24 cellular contexts compared by ENCODE assay signal in genomic region chr16:89791278-89791995, GRCh38. TPM values are rescaled to one million over a fixed set of nuclear protein-coding genes. Genes with fewer than 3 reads are reported as not detected.
A peak's percentile ranks its signal among the peaks of the same experiment; 100 is the strongest.
DNase-seq lines count a peak whose midpoint lies in the region; ATAC-seq and TF ChIP-seq lines count a peak whose summit lies in the region.
"Had no signal": no experiment of that assay in that cellular context is flagged by ENCODE, and none has a peak within 500 bp of the region (broad histone marks: within the 10 kb centered on the region; RNA-seq: fewer than 3 reads in every experiment).

No MANE protein-coding gene starts in this region.

- H3K9me3 ChIP-seq in right cardiac atrium (ENCODE audit: control insufficient read depth, low read length) (no peaks in the 10 kb centered on the region), right atrium auricular region (no peaks in the 10 kb centered on the region), thyroid gland (no peaks in the 10 kb centered on the region), osteoblast (ENCODE audit: low read depth, low read length) (no peaks in the 10 kb centered on the region)
- H3K9me3 ChIP-seq: A549; BE2C; BLaER1 treated with 17β-estradiol and CSF1 and Interleukin-3, amounts not matched to agents 10 nM and 100 nM; HAP-1 had no signal

- TF ChIP-seq CTCF in right atrium auricular region (IDR thresholded peaks at IDR 0.05) = no peak
- no peak for TF ChIP-seq CTCF in thyroid gland (IDR thresholded peaks at IDR 0.05)
- TF ChIP-seq CTCF in osteoblast (IDR thresholded peaks at IDR 0.05; ENCODE audit: extremely low read depth, low read depth, low read length) = no peak

- no peaks in the 10 kb centered on the region for H3K4me1 ChIP-seq in right cardiac atrium (ENCODE audit: control insufficient read depth, insufficient read depth, low read length)
- no peaks in the 10 kb centered on the region for H3K4me1 ChIP-seq in right atrium auricular region
- no peaks in the 10 kb centered on the region for H3K4me1 ChIP-seq in thyroid gland
- H3K4me1 ChIP-seq in osteoblast (ENCODE audit: insufficient read depth, low read length) = no peaks in the 10 kb centered on the region
- H3K4me1 ChIP-seq: A549; BLaER1 treated with 17β-estradiol and CSF1 and Interleukin-3, amounts not matched to agents 10 nM and 100 nM; HAP-1 had no signal

- no peak overlapping the region for H2AFZ ChIP-seq in osteoblast (ENCODE audit: low read length)

- H3K4me2 ChIP-seq in osteoblast (ENCODE audit: insufficient read depth, low read length) = no peak overlapping the region
- H3K4me2 ChIP-seq: A549; BLaER1 treated with 17β-estradiol and CSF1 and Interleukin-3, amounts not matched to agents 10 nM and 100 nM had no signal

- H3K79me2 ChIP-seq in osteoblast (ENCODE audit: insufficient read depth, low read length) = no peaks in the 10 kb centered on the region

- H3K36me3 ChIP-seq in right atrium auricular region (no peaks in the 10 kb centered on the region), thyroid gland (no peaks in the 10 kb centered on the region), osteoblast (ENCODE audit: insufficient read depth, low read length) (peaks cover 29% of the 10 kb centered on the region)

- no peak for TF ChIP-seq POLR2A in thyroid gland (IDR thresholded peaks at IDR 0.05)

- no peaks in the 10 kb centered on the region for H3K9me3 Mint-ChIP-seq in naive thymus-derived CD8-positive, alpha-beta T cell
- H3K9me3 Mint-ChIP-seq: CD4-positive, alpha-beta T cell; CD8-positive, alpha-beta memory T cell; HFFc6 had no signal

- H3K27ac Mint-ChIP-seq in naive thymus-derived CD8-positive, alpha-beta T cell = peak overlapping the region in 1 of 10 donors; percentile 20
- H3K27ac Mint-ChIP-seq: CD4-positive, alpha-beta T cell; HFFc6 had no signal

- no peaks in the 10 kb centered on the region for H4K20me1 ChIP-seq in osteoblast (ENCODE audit: insufficient read depth, low read length)

- DNase-seq in Right ventricle myocardium inferior (ENCODE audit: missing footprints) = no peak
- no peak for DNase-seq in cardiac septum (ENCODE audit: low spot score)
- peak in 2 of 3 donors; percentile 34 to 68 for DNase-seq in right cardiac atrium
- DNase-seq in right atrium auricular region (ENCODE audit: low spot score) = no peak
- peak; percentile 36 for DNase-seq in cerebellum (ENCODE audit: low spot score)
- peak; percentile 80 to 83 for DNase-seq in thyroid gland
- no peak for DNase-seq in naive thymus-derived CD8-positive, alpha-beta T cell
- no peak for DNase-seq in osteoblast (ENCODE audit: insufficient read length, low spot score, missing footprints)
- DNase-seq: 8988T; ACHN; AML-193; BE2C; CD4-positive, alpha-beta T cell; CD8-positive, alpha-beta memory T cell; DMS 273 treated with DMSO at 0.1 percent for 48 hours; DMS79; EL; GF-D8; GOT3; HFFc6 had no signal

- peak; percentile 32 for ATAC-seq in Right ventricle myocardium inferior
- peak; percentile 22 to 56 for ATAC-seq in right cardiac atrium
- ATAC-seq in naive thymus-derived CD8-positive, alpha-beta T cell = no peak

- H3K36me3 Mint-ChIP-seq in naive thymus-derived CD8-positive, alpha-beta T cell = no peaks in the 10 kb centered on the region
- H3K36me3 Mint-ChIP-seq: CD8-positive, alpha-beta memory T cell had no signal

- H3K4me3 Mint-ChIP-seq in naive thymus-derived CD8-positive, alpha-beta T cell = no peak overlapping the region
- H3K4me3 Mint-ChIP-seq: CD14-positive monocyte; CD4-positive, alpha-beta T cell; CD8-positive, alpha-beta memory T cell; HFFc6 had no signal

- POLR2A ChIA-PET in naive thymus-derived CD8-positive, alpha-beta T cell (lab: Charles Lee) = interaction anchor here (0.7 to 3.9 kb wide), 7 partner anchors 49 to 1022 kb away, joined by 3 to 23 read pairs (median 4); no protein-coding TSS in a partner anchor

- H3K27me3 ChIP-seq in right cardiac atrium (ENCODE audit: control insufficient read depth, insufficient read depth) = no peaks in the 10 kb centered on the region
- H3K27me3 ChIP-seq in right atrium auricular region = no peaks in the 10 kb centered on the region
- H3K27me3 ChIP-seq in thyroid gland = no peaks in the 10 kb centered on the region
- no peaks in the 10 kb centered on the region for H3K27me3 ChIP-seq in osteoblast (ENCODE audit: insufficient read depth, low read length)
- H3K27me3 ChIP-seq: BE2C; BLaER1 treated with 17β-estradiol and CSF1 and Interleukin-3, amounts not matched to agents 10 nM and 100 nM had no signal

- H3K27me3 Mint-ChIP-seq in naive thymus-derived CD8-positive, alpha-beta T cell = peaks cover 0 to 2% (median 0%) of the 10 kb centered on the region in 5 donors
- H3K27me3 Mint-ChIP-seq: CD4-positive, alpha-beta T cell; CD8-positive, alpha-beta memory T cell had no signal

- H3K27ac ChIP-seq in right cardiac atrium (ENCODE audit: low read length) (no peak overlapping the region), right atrium auricular region (no peak overlapping the region), thyroid gland (no peak overlapping the region), osteoblast (ENCODE audit: low read depth, low read length) (no peak overlapping the region)
- H3K27ac ChIP-seq: A549; BLaER1 treated with 17β-estradiol and CSF1 and Interleukin-3, amounts not matched to agents 10 nM and 100 nM had no signal

- H3K4me1 Mint-ChIP-seq in naive thymus-derived CD8-positive, alpha-beta T cell = peaks cover 4 to 22% (median 17%) of the 10 kb centered on the region in 4 donors

- 95% methylated on average over 16 of the region's 16 CpGs for WGBS in right cardiac atrium
- 84 to 85% methylated on average over 9 to 16 of the region's 16 CpGs for WGBS in thyroid gland, 2 donors

- H3K4me3 ChIP-seq in right cardiac atrium (ENCODE audit: low read length) = no peak overlapping the region
- no peak overlapping the region for H3K4me3 ChIP-seq in right atrium auricular region
- no peak overlapping the region for H3K4me3 ChIP-seq in thyroid gland (replicated peaks in 1 of 3)
- H3K4me3 ChIP-seq in osteoblast (ENCODE audit: insufficient read depth, low read length) = no peak overlapping the region
- H3K4me3 ChIP-seq: A549; BLaER1 treated with 17β-estradiol and CSF1 and Interleukin-3, amounts not matched to agents 10 nM and 100 nM; HAP-1 had no signal

- intact Hi-C loops in Right ventricle myocardium inferior (cut with DNase I) (no loop called here), cardiac septum (cut with DNase I) (loop anchor here (5.0 kb wide), 1 partner anchor 84 kb away; no protein-coding TSS in a partner anchor), right cardiac atrium (cut with DNase I) (loop anchor here in 2 of 4 donors (5.0 to 10.0 kb wide), 2 partner anchors 84 to 87 kb away; partner anchors contain the start of gene SPATA2L (in 1 of the 2)), thyroid gland (cut with DNase I) (loop anchor here (5.0 kb wide), 1 partner anchor 84 kb away; no protein-coding TSS in a partner anchor)

RNA-seq across cellular contexts. Expression of gene FANCA, which starts 25.0 kb away (rescaled TPM):
- 2.8 TPM for total RNA-seq in Right ventricle myocardium inferior
- 1.0 TPM for total RNA-seq in cardiac septum
- total RNA-seq in right cardiac atrium = 1 to 10 TPM; 1.8 to 4.4 (median 2.6) TPM
- polyA plus RNA-seq in right cardiac atrium = 2.4 TPM
- total RNA-seq in right atrium auricular region = 1 to 10 TPM in 1 of 2 donors, under 1 TPM in 1; 0.70 to 1.5 TPM
- total RNA-seq in cerebellum = 30.3 TPM
- total RNA-seq in thyroid gland = 10 to 100 TPM in 1 of 4 donors, 1 to 10 TPM in 3; 2.3 to 10.3 (median 3.6) TPM
- 1 to 10 TPM; 3.7 to 6.1 TPM for total RNA-seq in naive thymus-derived CD8-positive, alpha-beta T cell
- 1 to 10 TPM in 2 of 3 donors, under 1 TPM in 1; 0.98 to 7.4 (median 1.5) TPM for polyA plus RNA-seq in naive thymus-derived CD8-positive, alpha-beta T cell
- 4.0 and 8.3 TPM in 2 replicates for total RNA-seq in osteoblast

RNA-seq across cellular contexts. Expression of gene SPIRE2, which starts 36.8 kb away (rescaled TPM):
- 0.54 TPM for total RNA-seq in Right ventricle myocardium inferior
- 0.92 TPM for total RNA-seq in cardiac septum
- 1 to 10 TPM; 1.7 to 3.1 (median 2.6) TPM for total RNA-seq in right cardiac atrium
- polyA plus RNA-seq in right cardiac atrium = 1.4 TPM
- total RNA-seq in right atrium auricular region = 1 to 10 TPM in 1 of 2 donors, under 1 TPM in 1; 0.90 to 1.8 TPM
- total RNA-seq in cerebellum = 24.0 TPM
- 10 to 100 TPM in 2 of 4 donors, 1 to 10 TPM in 2; 7.0 to 10.9 (median 9.5) TPM for total RNA-seq in thyroid gland
- total RNA-seq in naive thymus-derived CD8-positive, alpha-beta T cell = 1 to 10 TPM; 1.0 to 2.3 TPM
- under 1 TPM in 1 of 3 donors, not detected in 2; 0.16 TPM for polyA plus RNA-seq in naive thymus-derived CD8-positive, alpha-beta T cell
- total RNA-seq in osteoblast = 0.72 and 1.5 TPM in 2 replicates

Comparison
In these comparisons a context has a peak if more than half of its experiments do, and no peak if none do; other contexts are left out.
1. DNase-seq: peak in right cardiac atrium (2 of 3), cerebellum (single experiment) and thyroid gland (2 of 2); none in Right ventricle myocardium inferior (single experiment), cardiac septum (single experiment), right atrium auricular region (single experiment), naive thymus-derived CD8-positive, alpha-beta T cell (0 of 10) and osteoblast (single experiment).
2. ATAC-seq: peak in Right ventricle myocardium inferior (single experiment) and right cardiac atrium (2 of 2); none in naive thymus-derived CD8-positive, alpha-beta T cell (0 of 2).